Comparison of ENCODE assay signal across 1 cellular context in genomic region chr6:18141805-18142590, GRCh38.
TF ChIP-seq lines count a peak whose summit lies in the region.

No MANE protein-coding gene starts in this region.

TF ChIP-seq in H1, 55 proteins besides CTCF, POLR2A, EP300 and RAD21:
- TF ChIP-seq YY1 (IDR thresholded peaks at IDR 0.05; ENCODE audit: low read depth, low read length): 0 out of 2 replicates have a peak, but pooled peaks have one; percentile 13
- TF ChIP-seq E2F6 (IDR thresholded peaks at IDR 0.05): no peak
- no peak for TF ChIP-seq JUN (IDR thresholded peaks at IDR 0.05; ENCODE audit: low read depth, low read length)
- no peak for TF ChIP-seq CHD7 (IDR thresholded peaks at IDR 0.05; ENCODE audit: insufficient replicate concordance, low read length)
- no peak for TF ChIP-seq NRF1 (IDR thresholded peaks at IDR 0.05; ENCODE audit: low read depth, low read length)
